Comparison of ENCODE assay signal across 1 cellular context in genomic region chr14:53943751-53944083, GRCh38.
TF ChIP-seq lines count a peak whose summit lies in the region.

No MANE protein-coding gene starts in this region.

TF ChIP-seq in endothelial cell of umbilical vein, 7 proteins besides CTCF, POLR2A, EP300 and RAD21:
- no peak for TF ChIP-seq GATA2 (IDR thresholded peaks at IDR 0.05; ENCODE audit: insufficient read depth, insufficient read length, low read depth, low read length)
- no peak for TF ChIP-seq FOS (IDR thresholded peaks at IDR 0.05; ENCODE audit: borderline replicate concordance, insufficient read depth, low read length)
TF ChIP-seq in endothelial cell of umbilical vein: peak in this region for 0.
